10 cellular contexts compared by ENCODE assay signal in the genomic region with DNA sequence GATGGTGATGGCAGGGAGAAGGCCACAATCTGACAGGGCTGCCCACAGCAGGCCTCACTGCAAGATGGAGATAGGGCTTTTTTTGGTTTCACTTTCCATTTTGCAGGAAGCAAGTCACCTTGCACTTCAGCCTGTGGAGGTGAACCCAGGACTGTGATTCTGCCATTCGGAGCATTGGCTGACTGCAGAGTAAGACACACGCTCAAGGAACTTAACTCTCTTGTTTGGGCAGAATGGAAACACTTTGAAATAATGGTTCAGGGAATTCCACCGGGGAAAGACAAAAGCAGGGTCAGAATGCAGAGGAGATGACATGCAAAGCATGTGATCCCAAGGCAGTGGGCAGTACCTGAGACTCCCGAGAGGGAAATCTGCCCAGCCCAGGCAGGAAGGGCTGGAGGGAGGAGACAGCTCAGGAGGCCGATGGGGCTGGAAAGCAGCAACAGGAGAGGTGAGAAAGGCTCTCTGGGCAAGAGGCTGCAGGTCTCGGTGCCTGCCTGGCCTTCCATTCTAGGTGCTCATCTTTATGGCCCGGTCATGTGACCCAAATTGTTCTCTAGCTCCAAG. TPM values are rescaled to one million over a fixed set of nuclear protein-coding genes. Genes with fewer than 3 reads are reported as not detected.
A peak's percentile ranks its signal among the peaks of the same experiment; 100 is the strongest.
DNase-seq lines count a peak whose midpoint lies in the region; ATAC-seq and TF ChIP-seq lines count a peak whose summit lies in the region.
"Had no signal": no experiment of that assay in that cellular context is flagged by ENCODE, and none has a peak within 500 bp of the region (broad histone marks: within the 10 kb centered on the region; RNA-seq: fewer than 3 reads in every experiment).

No MANE protein-coding gene starts in this region.

- no peaks in the 10 kb centered on the region for H3K79me2 ChIP-seq in DND-41 (ENCODE audit: insufficient read depth, low read length)
- no peaks in the 10 kb centered on the region for H3K79me2 ChIP-seq in KMS-11 (ENCODE audit: insufficient read depth, low read depth)

- peak overlapping the region; percentile 57 for H2AFZ ChIP-seq in DND-41 (ENCODE audit: low read depth, low read length)
- peak overlapping the region; percentile 67 for H2AFZ ChIP-seq in KMS-11 (ENCODE audit: low read depth)

- ATAC-seq in DND-41 (ENCODE audit: insufficient read depth, low read depth) (peak; percentile 87), body of pancreas (peak; percentile 21), mucosa of descending colon (peak; percentile 94)

- H3K27ac ChIP-seq in DND-41 (ENCODE audit: low read length) (no peak overlapping the region), KMS-11 (no peak overlapping the region), body of pancreas (no peak overlapping the region)

- no peak overlapping the region for H3K9ac ChIP-seq in DND-41 (ENCODE audit: low read depth, low read length)
- no peak overlapping the region for H3K9ac ChIP-seq in KMS-11

- intact Hi-C loops in body of pancreas (cut with DNase I): no loop called here
- intact Hi-C loops in mucosa of descending colon (cut with DNase I, micrococcal nuclease): no loop called here

- TF ChIP-seq CTCF in DND-41 (IDR thresholded peaks at IDR 0.05; ENCODE audit: borderline replicate concordance, extremely low read depth, low read length, poor library complexity, severe bottlenecking): no peak
- no peak for TF ChIP-seq CTCF in KMS-11 (conservative IDR thresholded peaks at IDR 0.05; ENCODE audit: low read depth, low read length)
- TF ChIP-seq CTCF in body of pancreas (IDR thresholded peaks at IDR 0.05): no peak
- TF ChIP-seq CTCF in mucosa of descending colon (IDR thresholded peaks at IDR 0.05): no peak

- H3K4me3 ChIP-seq in DND-41 (ENCODE audit: low read depth in 1 of 2, low read length in 2 of 2) (no peak overlapping the region), KMS-11 (IDR thresholded peaks at IDR 0.05; ENCODE audit: insufficient read depth, low read depth, low read length) (no peak overlapping the region), body of pancreas (no peak overlapping the region), mucosa of descending colon (no peak overlapping the region)

- 74 to 77% methylated on average over 7 of the region's 7 CpGs for WGBS in body of pancreas, 2 donors

- no peaks in the 10 kb centered on the region for H3K36me3 ChIP-seq in DND-41 (ENCODE audit: insufficient read depth, low read length)
- H3K36me3 ChIP-seq in KMS-11 (ENCODE audit: insufficient read depth): no peaks in the 10 kb centered on the region
- no peaks in the 10 kb centered on the region for H3K36me3 ChIP-seq in body of pancreas (replicated peaks in 1 of 2; ENCODE audit: insufficient read depth in 1 of 2, low read depth in 2 of 2)
- no peaks in the 10 kb centered on the region for H3K36me3 ChIP-seq in mucosa of descending colon (ENCODE audit: low read depth)

- H3K9me3 ChIP-seq in DND-41 (ENCODE audit: insufficient read depth, low read length, severe bottlenecking) (peaks cover 4% of the 10 kb centered on the region), body of pancreas (no peaks in the 10 kb centered on the region), mucosa of descending colon (no peaks in the 10 kb centered on the region)

- peak; percentile 31 for DNase-seq in DND-41
- peak in 1 of 4 donors; percentile 14 for DNase-seq in body of pancreas
- peak in 2 of 3 donors; percentile 44 to 55 for DNase-seq in mucosa of descending colon
- no peak for DNase-seq in NCI-H1048 (lab: John Stamatoyannopoulos, UW)
- DNase-seq in NOMO-1 treated with dmso at 0.1 percent for 144 hours (lab: John Stamatoyannopoulos, UW; ENCODE audit: unreplicated experiment): no peak
- no peak for DNase-seq in cortex of kidney (lab: John Stamatoyannopoulos, UW)
- no peak for DNase-seq in stimulated activated CD4-positive, alpha-beta T cell treated with anti-CD3 and anti-CD28 coated beads, Interleukin-4, amount 100 ng/mL, for 4 hours
- DNase-seq: SW 1271 had no signal

- peak overlapping the region; percentile 40 for H3K4me2 ChIP-seq in DND-41 (ENCODE audit: insufficient read depth, low read length)
- H3K4me2 ChIP-seq in KMS-11: peak overlapping the region; percentile 21; the same call in 1 of the 2 replicates

- H3K27me3 ChIP-seq in DND-41 (ENCODE audit: insufficient read depth, low read length, poor library complexity) (no peaks in the 10 kb centered on the region), KMS-11 (ENCODE audit: insufficient read depth, low read depth) (no peaks in the 10 kb centered on the region), body of pancreas (no peaks in the 10 kb centered on the region)

- H4K20me1 ChIP-seq in DND-41 (ENCODE audit: insufficient read depth, low read length) (no peaks in the 10 kb centered on the region), KMS-11 (ENCODE audit: insufficient read depth) (no peaks in the 10 kb centered on the region)

- TF ChIP-seq POLR2A in body of pancreas (IDR thresholded peaks at IDR 0.05): no peak

- H3K4me1 ChIP-seq in DND-41 (ENCODE audit: insufficient read depth, low read length): peaks cover 5% of the 10 kb centered on the region
- no peaks in the 10 kb centered on the region for H3K4me1 ChIP-seq in KMS-11 (ENCODE audit: low read depth, poor library complexity, severe bottlenecking)
- no peaks in the 10 kb centered on the region for H3K4me1 ChIP-seq in body of pancreas
- peaks cover 8% of the 10 kb centered on the region for H3K4me1 ChIP-seq in mucosa of descending colon (ENCODE audit: low read depth)

RNA-seq across cellular contexts. Expression of gene PRMT8, which starts 58.7 kb away (rescaled TPM):
- under 1 TPM in 1 of 2 donors, not detected in 1; under 0.01 TPM for total RNA-seq in body of pancreas
- total RNA-seq in mucosa of descending colon: under 1 TPM in 1 of 3 donors, not detected in 2; 0.13 TPM
- total RNA-seq: omental fat pad had no signal

Comparison
In these comparisons a context has a peak if more than half of its experiments do, and no peak if none do; other contexts are left out.
1. ATAC-seq: peak in every context shown above with its lines; median percentile 94 in mucosa of descending colon; 87 in DND-41; 21 in body of pancreas.
2. DNase-seq: peak in DND-41 (single experiment) and mucosa of descending colon (2 of 3); none in NCI-H1048 (single experiment), NOMO-1 treated with dmso at 0.1 percent for 144 hours (single experiment), cortex of kidney (single experiment) and stimulated activated CD4-positive, alpha-beta T cell treated with anti-CD3 and anti-CD28 coated beads, Interleukin-4, amount 100 ng/mL, for 4 hours (0 of 2).